ENCODE assay signal across 20 cellular contexts in the genomic region with DNA sequence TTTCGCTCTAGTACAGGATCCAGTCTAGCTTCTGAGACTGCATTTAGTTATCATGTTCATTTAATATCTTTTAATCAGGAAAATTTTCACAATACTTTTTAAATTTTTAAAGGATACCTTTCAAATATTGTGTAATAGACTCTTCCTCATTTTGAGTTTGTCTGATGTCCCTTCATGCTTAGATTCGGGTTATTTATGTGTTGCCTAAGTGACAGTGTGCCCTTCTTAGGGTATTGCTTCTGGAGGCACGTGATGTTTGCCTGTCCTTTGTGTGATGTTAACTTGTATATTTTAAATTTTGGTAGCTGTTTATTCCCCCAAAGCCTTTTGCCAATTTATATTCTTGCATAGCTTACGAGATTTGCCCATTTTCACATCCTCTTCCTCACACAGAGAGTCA.
"Had no signal": no experiment of that assay in that cellular context is flagged by ENCODE, and none has a peak within 500 bp of the region (broad histone marks: within the 10 kb centered on the region; RNA-seq: fewer than 3 reads in every experiment).

No MANE protein-coding gene starts in this region.

- H3K27ac Mint-ChIP-seq: activated T-helper 17 cell treated with anti-CD3 and anti-CD28 coated beads, Interleukin-2, amount 50 U/mL, for 72 hours; effector memory CD8-positive, alpha-beta T cell; neural progenitor cell; stimulated activated naive B cell treated with anti-CD40 and anti-IgM and Interleukin-4, amounts not matched to agents 10 μg/mL and 1 μg/mL and 100 μg/mL, for 72 hours; T-helper 2 cell treated with Interferon-gamma antibody and Interleukin-4, amounts not matched to agents 5 μg/mL and 100 μg/mL, for 36 hours had no signal

- H3K36me3 ChIP-seq: heart left ventricle, neural progenitor cell, pancreas, thyroid gland, uterus had no signal

- H3K27ac ChIP-seq: foreskin keratinocyte, neural progenitor cell, pancreas, skin epidermis, thyroid gland, uterus had no signal

- H3K4me1 Mint-ChIP-seq: activated T-helper 17 cell treated with anti-CD3 and anti-CD28 coated beads, Interleukin-2, amount 50 U/mL, for 72 hours; stimulated activated naive B cell treated with anti-CD40 and anti-IgM and Interleukin-4, amounts not matched to agents 10 μg/mL and 1 μg/mL and 100 μg/mL, for 72 hours had no signal

- H3K9me3 Mint-ChIP-seq: activated T-helper 17 cell treated with anti-CD3 and anti-CD28 coated beads, Interleukin-2, amount 50 U/mL, for 72 hours; neural progenitor cell; T-helper 2 cell treated with Interferon-gamma antibody and Interleukin-4, amounts not matched to agents 5 μg/mL and 100 μg/mL, for 36 hours had no signal

- H3K36me3 Mint-ChIP-seq: stimulated activated naive B cell treated with anti-CD40 and anti-IgM and Interleukin-4, amounts not matched to agents 10 μg/mL and 1 μg/mL and 100 μg/mL, for 72 hours had no signal

- H2AFZ ChIP-seq: neural progenitor cell had no signal

- H3K4me2 ChIP-seq: neural progenitor cell had no signal

- H3K27me3 Mint-ChIP-seq: activated T-helper 17 cell treated with anti-CD3 and anti-CD28 coated beads, Interleukin-2, amount 50 U/mL, for 72 hours; stimulated activated naive B cell treated with anti-CD40 and anti-IgM and Interleukin-4, amounts not matched to agents 10 μg/mL and 1 μg/mL and 100 μg/mL, for 72 hours had no signal

- H3K9ac ChIP-seq: neural progenitor cell had no signal

- H3K4me3 ChIP-seq: heart left ventricle, lung, neural progenitor cell, pancreas, skin epidermis, thyroid gland, uterus had no signal

- H3K27me3 ChIP-seq: foreskin keratinocyte, heart left ventricle, neural progenitor cell, pancreas, thyroid gland, uterus had no signal

- H3K4me1 ChIP-seq: foreskin keratinocyte, pancreas, thyroid gland, uterus had no signal

- H3K4me3 Mint-ChIP-seq: activated T-helper 17 cell treated with anti-CD3 and anti-CD28 coated beads, Interleukin-2, amount 50 U/mL, for 72 hours; effector memory CD8-positive, alpha-beta T cell; neural progenitor cell; stimulated activated naive B cell treated with anti-CD40 and anti-IgM and Interleukin-4, amounts not matched to agents 10 μg/mL and 1 μg/mL and 100 μg/mL, for 72 hours; T-helper 2 cell treated with Interferon-gamma antibody and Interleukin-4, amounts not matched to agents 5 μg/mL and 100 μg/mL, for 36 hours had no signal

- ATAC-seq: activated T-helper 17 cell treated with anti-CD3 and anti-CD28 coated beads, Interleukin-2, amount 50 U/mL, for 72 hours; effector memory CD8-positive, alpha-beta T cell; foreskin keratinocyte; stimulated activated naive B cell treated with anti-CD40 and anti-IgM and Interleukin-4, amounts not matched to agents 10 μg/mL and 1 μg/mL and 100 μg/mL, for 72 hours had no signal

- DNase-seq: activated CD4-positive, alpha-beta T cell treated with anti-CD3 and anti-CD28 coated beads, Interleukin-2, amount 50 U/mL, for 4 hours; activated CD4-positive, CD25-positive, alpha-beta regulatory T cell treated with anti-CD3 and anti-CD28 coated beads, Interleukin-2, amount 50 U/mL, for 72 hours; activated naive CD4-positive, alpha-beta T cell treated with Interleukin-2 at 50 U/mL for 16 hours; dermis blood vessel endothelial cell; effector memory CD8-positive, alpha-beta T cell; foreskin keratinocyte; heart left ventricle; midbrain; pancreas; retina; stimulated activated CD4-positive, alpha-beta T cell treated with anti-CD3 and anti-CD28 coated beads, Interleukin-15, amount 100 ng/mL, for 24 hours; stimulated activated CD4-positive, alpha-beta T cell treated with anti-CD3 and anti-CD28 coated beads, Interleukin-4, amount 100 ng/mL, for 1 hour; stimulated activated naive B cell treated with anti-CD40 and anti-IgM and Interleukin-4, amounts not matched to agents 10 μg/mL and 1 μg/mL and 100 μg/mL, for 72 hours; thyroid gland; uterus had no signal

- H3K9me3 ChIP-seq: heart left ventricle, pancreas, thyroid gland, uterus had no signal
